Comparison of ENCODE assay signal across 1 cellular context in genomic region chr22:44312766-44313165, GRCh38.
TF ChIP-seq lines count a peak whose summit lies in the region.

Gene SHISAL1 (minus strand): TSS chr22:44312951. CDS start chr22:44300945, 12,006 bp downstream.

TF ChIP-seq in GM23338, 12 proteins besides CTCF, POLR2A, EP300 and RAD21 (continued from another document):
- TF ChIP-seq ZNF462 (CRISPR knock-in tag; IDR thresholded peaks at IDR 0.05) = no peak
- TF ChIP-seq ZNF331 (CRISPR knock-in tag; IDR thresholded peaks at IDR 0.05; ENCODE audit: low read depth) = no peak
- no peak for TF ChIP-seq STAT1 (IDR thresholded peaks at IDR 0.05; ENCODE audit: unreplicated experiment)
